ENCODE assay signal across 15 cellular contexts in the genomic region with DNA sequence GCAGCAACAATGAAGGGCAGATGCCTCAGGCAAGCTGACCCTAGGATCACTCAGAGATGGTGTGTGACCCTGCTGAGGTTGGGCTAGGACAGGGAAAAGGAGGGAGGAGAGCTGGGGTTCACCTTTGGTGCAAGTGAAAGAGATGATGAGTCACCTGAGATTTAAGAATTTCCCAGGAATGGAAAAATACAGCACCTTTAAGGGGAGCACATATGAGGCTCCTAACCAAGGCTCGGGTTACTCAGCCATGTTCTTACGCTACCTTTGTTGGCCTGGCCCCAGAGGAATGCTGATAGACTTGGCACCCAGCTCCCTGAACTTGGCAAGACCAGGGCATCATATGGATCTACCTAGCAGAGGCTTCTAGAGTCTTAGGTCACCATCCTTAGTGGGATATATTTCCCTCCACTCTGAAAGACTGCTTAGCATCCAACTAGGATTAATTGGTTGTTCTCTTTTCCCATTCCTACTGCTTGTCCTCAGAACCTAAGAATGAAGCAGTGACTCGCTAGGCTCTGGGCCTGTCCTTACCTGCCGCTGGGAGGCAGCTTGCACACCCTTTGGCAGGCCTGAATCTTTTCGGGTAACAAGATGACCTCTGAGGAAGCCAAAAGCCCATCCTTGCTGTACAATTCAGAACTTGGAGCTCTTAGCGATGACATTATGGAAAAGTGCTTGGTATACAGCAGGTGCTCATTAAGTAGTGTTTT. TPM values are rescaled to one million over a fixed set of nuclear protein-coding genes. Genes with fewer than 3 reads are reported as not detected.
A peak's percentile ranks its signal among the peaks of the same experiment; 100 is the strongest.
DNase-seq lines count a peak whose midpoint lies in the region; ATAC-seq and TF ChIP-seq lines count a peak whose summit lies in the region.
"Had no signal": no experiment of that assay in that cellular context is flagged by ENCODE, and none has a peak within 500 bp of the region (broad histone marks: within the 10 kb centered on the region; RNA-seq: fewer than 3 reads in every experiment).

No MANE protein-coding gene starts in this region.

- no peaks in the 10 kb centered on the region for H3K9me3 ChIP-seq in HCT116 (ENCODE audit: control insufficient read depth in 1 of 2, insufficient read depth in 1 of 2, low read depth in 1 of 2, low read length in 2 of 2)
- H3K9me3 ChIP-seq in esophagus (ENCODE audit: control insufficient read depth in 2 of 2, insufficient read depth in 1 of 2, low read depth in 1 of 2, low read length in 1 of 2) = no peaks in the 10 kb centered on the region
- no peaks in the 10 kb centered on the region for H3K9me3 ChIP-seq in prostate gland
- H3K9me3 ChIP-seq: ascending aorta, psoas muscle had no signal

- BruUV-seq in HCT116 (replicated peaks; lab: Mats Ljungman, UMichigan) = no TSS peak

- H3K79me2 ChIP-seq in HCT116 (ENCODE audit: insufficient read depth, low read length) = peaks cover 15% of the 10 kb centered on the region

- peak overlapping the region; percentile 51 for H3K9ac ChIP-seq in HCT116 (ENCODE audit: low read length)
- H3K9ac ChIP-seq: GM23248 had no signal

- ATAC-seq in HCT116 (peak; percentile 53), GM19397 (IDR thresholded peaks at IDR 0.05; ENCODE audit: unreplicated experiment) (no peak)
- ATAC-seq: psoas muscle had no signal

- intact Hi-C loops in HCT116 (cut with micrococcal nuclease) = no loop called here
- intact Hi-C loops in prostate gland (cut with DNase I) = no loop called here

- peak overlapping the region; percentile 96 for H3K27ac ChIP-seq in HCT116 (ENCODE audit: low read depth, low read length)
- peak overlapping the region; percentile 83 to 86 for H3K27ac ChIP-seq in esophagus (ENCODE audit: low read depth in 2 of 2, low read length in 1 of 2)
- peak overlapping the region; percentile 41 to 51 for H3K27ac ChIP-seq in prostate gland
- H3K27ac ChIP-seq: ascending aorta, GM23248, psoas muscle had no signal

- H3K4me1 ChIP-seq in HCT116 (ENCODE audit: control insufficient read depth in 1 of 2, insufficient read depth in 2 of 2, low read length in 2 of 2) = peaks cover 60 to 74% of the 10 kb centered on the region in 2 experiments
- H3K4me1 ChIP-seq in esophagus (ENCODE audit: control insufficient read depth in 2 of 2, insufficient read depth in 2 of 2, low read length in 1 of 2) = peaks cover 0 to 7% of the 10 kb centered on the region in 2 donors
- peaks cover 5% of the 10 kb centered on the region for H3K4me1 ChIP-seq in prostate gland (replicated peaks)

- 54 to 70% methylated on average over 6 of the region's 6 CpGs for WGBS in esophagus, 2 donors
- WGBS in prostate gland = 56% methylated on average over 6 of the region's 6 CpGs

- H3K9me2 ChIP-seq in HCT116 (ENCODE audit: insufficient read depth) = no peaks in the 10 kb centered on the region

- no peaks in the 10 kb centered on the region for H4K20me1 ChIP-seq in HCT116 (ENCODE audit: insufficient read depth)

- H3K4me3 ChIP-seq in HCT116 (replicated peaks in 1 of 2; ENCODE audit: low read depth in 1 of 2, low read length in 2 of 2) (peak overlapping the region; percentile 7 to 35; a peak in 3 of 4 replicates), esophagus (ENCODE audit: low read depth in 1 of 2, low read length in 2 of 2) (no peak overlapping the region), prostate gland (no peak overlapping the region)
- H3K4me3 ChIP-seq: ascending aorta, GM23248, psoas muscle had no signal

- H3K27me3 ChIP-seq in HCT116 (ENCODE audit: insufficient read depth, low read length) = no peaks in the 10 kb centered on the region
- H3K27me3 ChIP-seq in esophagus (ENCODE audit: control insufficient read depth in 1 of 2, insufficient read depth in 2 of 2, low read length in 2 of 2) = no peaks in the 10 kb centered on the region
- no peaks in the 10 kb centered on the region for H3K27me3 ChIP-seq in prostate gland (replicated peaks; ENCODE audit: insufficient read depth)
- H3K27me3 ChIP-seq: ascending aorta had no signal

- DNase-seq in HCT116 (ENCODE audit: low read depth, low spot score) (peak; percentile 84), LoVo (ENCODE audit: low spot score) (peak; percentile 51), prostate gland (ENCODE audit: low spot score) (peak; percentile 73), HuH-7 (ENCODE audit: low spot score) (no peak), HEK293T (ENCODE audit: extremely low spot score) (no peak), GM19238 (ENCODE audit: insufficient read length, low spot score) (no peak)
- DNase-seq: CD8-positive, alpha-beta memory T cell; glutamatergic neuron; GM23248; NCI-H2227 treated with DMSO at 0.1 percent for 48 hours; psoas muscle; stimulated activated CD4-positive, alpha-beta T cell treated with anti-CD3 and anti-CD28 coated beads, Interleukin-4, amount 100 ng/mL, for 24 hours had no signal

- RAD21 ChIA-PET in HCT116 (lab: Charles Lee; ENCODE audit: low non-redundant PET in 1 of 2, low total read pairs in 2 of 2, uncharacterized antibody in 2 of 2, unreplicated experiment in 2 of 2) = interaction anchor here (0.7 to 1.5 kb wide), 4 partner anchors 274 to 1922 kb away, joined by 3 to 5 read pairs (median 3); no protein-coding TSS in a partner anchor

- POLR2A ChIA-PET in HCT116 (lab: Charles Lee) (interaction anchor here (0.9 to 3.4 kb wide), 4 partner anchors 10 to 22 kb away, joined by 3 to 11 read pairs (median 5); partner anchors contain the start of gene TRAFD1), HEK293T (lab: Yijun Ruan, JAX) (interaction anchor here (1.0 to 1.9 kb wide), 4 partner anchors 9 to 14 kb away, joined by 3 to 5 read pairs (median 4); partner anchors contain the start of gene TRAFD1)

- no peaks in the 10 kb centered on the region for H3K36me3 ChIP-seq in HCT116 (ENCODE audit: control insufficient read depth in 1 of 2, insufficient read depth in 2 of 2, low read length in 2 of 2)
- H3K36me3 ChIP-seq in esophagus (ENCODE audit: control insufficient read depth in 2 of 2, insufficient read depth in 2 of 2, low read length in 1 of 2) = no peaks in the 10 kb centered on the region
- H3K36me3 ChIP-seq in prostate gland = no peaks in the 10 kb centered on the region
- H3K36me3 ChIP-seq: ascending aorta had no signal

- TF ChIP-seq POLR2A in HCT116 (IDR thresholded peaks at IDR 0.05; ENCODE audit: borderline replicate concordance, extremely low read depth, insufficient read depth, insufficient read length) (no peak), prostate gland (IDR thresholded peaks at IDR 0.05) (no peak)

- peak overlapping the region; percentile 95 for H3K4me2 ChIP-seq in HCT116 (ENCODE audit: low read length)

- no peak for TF ChIP-seq RAD21 in HCT116 (IDR thresholded peaks at IDR 0.05; ENCODE audit: low read depth)

- TF ChIP-seq CTCF in HCT116 (IDR thresholded peaks at IDR 0.05 in 2 of 3, conservative IDR thresholded peaks at IDR 0.05 in 1 of 3; ENCODE audit: borderline replicate concordance in 1 of 3, insufficient read depth in 1 of 3, low read depth in 2 of 3, low read length in 2 of 3) (peak in 2 of 3 experiments; percentile 39 to 53; a peak in 3 of 6 replicates), prostate gland (IDR thresholded peaks at IDR 0.05) (peak in 2 of 4 experiments; percentile 9 to 35)

- H2AFZ ChIP-seq in HCT116 (ENCODE audit: low read depth, low read length, poor library complexity, severe bottlenecking) = peak overlapping the region; percentile 44
- H2AFZ ChIP-seq: GM23248 had no signal

- CTCF ChIA-PET in HCT116 (lab: Charles Lee) (interaction anchor here (0.6 to 1.6 kb wide), 2 partner anchors 9 to 61 kb away, joined by 3 read pairs; no protein-coding TSS in a partner anchor), HEK293T (lab: Yijun Ruan, JAX) (interaction anchor here (0.7 to 0.8 kb wide), 4 partner anchors 12 to 802 kb away, joined by 3 to 4 read pairs (median 3); partner anchors contain the start of gene TRAFD1)

TF ChIP-seq in HCT116, 20 proteins besides CTCF, POLR2A, EP300 and RAD21:
- TF ChIP-seq ZNF274 (IDR thresholded peaks at IDR 0.05; ENCODE audit: low read depth, low read length) (no peak), POLR2AphosphoS5 (IDR thresholded peaks at IDR 0.05; ENCODE audit: low read depth, low read length) (peak; percentile 66), YY1 (IDR thresholded peaks at IDR 0.05; ENCODE audit: extremely low read depth, insufficient replicate concordance, low read depth, low read length) (peak; percentile 40), SRF (IDR thresholded peaks at IDR 0.05; ENCODE audit: low read depth) (no peak)

TF ChIP-seq in HEK293T, 16 proteins besides CTCF, POLR2A, EP300 and RAD21:
- no peak for TF ChIP-seq FOXA1 (IDR thresholded peaks at IDR 0.05)
- no peak for TF ChIP-seq LEF1 (IDR thresholded peaks at IDR 0.05; ENCODE audit: borderline replicate concordance)
- no peak for TF ChIP-seq FOXM1 (IDR thresholded peaks at IDR 0.05; ENCODE audit: borderline replicate concordance)
- TF ChIP-seq PKNOX1 (IDR thresholded peaks at IDR 0.05) = no peak
- no peak for TF ChIP-seq ZNF384 (IDR thresholded peaks at IDR 0.05)
- TF ChIP-seq HDGF (IDR thresholded peaks at IDR 0.05; ENCODE audit: borderline replicate concordance) = no peak
- no peak for TF ChIP-seq FOXK2 (IDR thresholded peaks at IDR 0.05)
- no peak for TF ChIP-seq ARNT (IDR thresholded peaks at IDR 0.05)
- no peak for TF ChIP-seq ELF4 (IDR thresholded peaks at IDR 0.05)
- TF ChIP-seq SUZ12 (IDR thresholded peaks at IDR 0.05) = no peak
- TF ChIP-seq SP1 (IDR thresholded peaks at IDR 0.05) = no peak
- TF ChIP-seq BHLHE40 (IDR thresholded peaks at IDR 0.05; ENCODE audit: borderline replicate concordance) = no peak
- no peak for TF ChIP-seq L3MBTL2 (conservative IDR thresholded peaks at IDR 0.05)
- no peak for TF ChIP-seq TARDBP (IDR thresholded peaks at IDR 0.05)

RNA-seq across cellular contexts. Expression of gene NAA25, which starts 4.0 kb away (rescaled TPM):
- total RNA-seq in HCT116 (2021; ENCODE audit: unreplicated experiment) = 56.6 TPM
- polyA plus RNA-seq in HCT116 (2012) = 11.3 and 13.8 TPM in 2 replicates
- 1 to 10 TPM; 6.1 to 8.1 TPM for polyA plus RNA-seq in esophagus
- total RNA-seq in prostate gland = 10 to 100 TPM; 15.5 to 24.0 TPM

RNA-seq across cellular contexts. Expression of gene TRAFD1, which starts 12.8 kb away (rescaled TPM):
- total RNA-seq in HCT116 (2021; ENCODE audit: unreplicated experiment) = 25.5 TPM
- 20.2 and 24.5 TPM in 2 replicates for polyA plus RNA-seq in HCT116 (2012)
- polyA plus RNA-seq in esophagus = 10 to 100 TPM; 10.8 to 24.9 TPM
- 10 to 100 TPM; 44.8 to 56.4 TPM for total RNA-seq in prostate gland

Comparison
In these comparisons a context has a peak if more than half of its experiments do, and no peak if none do; other contexts are left out.
1. DNase-seq: peak in HCT116 (single experiment), LoVo (single experiment) and prostate gland (single experiment); none in HuH-7 (single experiment), HEK293T (single experiment) and GM19238 (single experiment).
2. H3K27ac ChIP-seq: peak in every context shown above with its lines; median percentile 96 in HCT116; 84 in esophagus; 46 in prostate gland.
3. H3K4me3 ChIP-seq: peak in HCT116 (2 of 2); none in esophagus (0 of 2) and prostate gland (0 of 2).